In genomic region chr3:169524131-169524530, GRCh38 we compare ENCODE assay signal across 24 cellular contexts.
"Had no signal": no experiment of that assay in that cellular context is flagged by ENCODE, and none has a peak within 500 bp of the region (broad histone marks: within the 10 kb centered on the region; RNA-seq: fewer than 3 reads in every experiment).

No MANE protein-coding gene starts in this region.

- H3K4me1 ChIP-seq: esophagus muscularis mucosa, foreskin keratinocyte, lower lobe of right lung had no signal

- H3K79me2 ChIP-seq: hepatocyte had no signal

- H3K4me3 ChIP-seq: coronary artery, dorsolateral prefrontal cortex, esophagus muscularis mucosa, gastroesophageal sphincter, heart left ventricle, hepatocyte, lower lobe of right lung, mucosa of descending colon had no signal

- H3K27me3 ChIP-seq: esophagus muscularis mucosa, foreskin keratinocyte, gastroesophageal sphincter, heart left ventricle, hepatocyte had no signal

- H2AFZ ChIP-seq: hepatocyte had no signal

- H3K36me3 ChIP-seq: esophagus muscularis mucosa, gastroesophageal sphincter, heart left ventricle, lower lobe of right lung had no signal

- H3K9me3 ChIP-seq: esophagus muscularis mucosa, gastroesophageal sphincter, lower lobe of right lung, mucosa of descending colon had no signal

- FAIRE-seq: endothelial cell of umbilical vein, frontal cortex, kidney had no signal

- H3K4me2 ChIP-seq: hepatocyte had no signal

- DNase-seq: dermis blood vessel endothelial cell; dorsolateral prefrontal cortex; effector CD4-positive, alpha-beta T cell; effector memory CD4-positive, alpha-beta T cell; foreskin keratinocyte; heart left ventricle; hypothalamus; immature natural killer cell; islet precursor cell; kidney; kidney glomerular epithelial cell; left colon; left ventricle myocardium superior; lower lobe of right lung; mesenchymal stem cell; mucosa of descending colon; naive B cell had no signal

- H3K27ac ChIP-seq: coronary artery, dorsolateral prefrontal cortex, esophagus muscularis mucosa, foreskin keratinocyte, gastroesophageal sphincter, heart left ventricle, hepatocyte, lower lobe of right lung had no signal

- ATAC-seq: foreskin keratinocyte, gastroesophageal sphincter, heart left ventricle, left colon, left lobe of liver, left ventricle myocardium superior, lower lobe of right lung, mucosa of descending colon had no signal
